ENCODE assay signal across 33 cellular contexts in the genomic region with DNA sequence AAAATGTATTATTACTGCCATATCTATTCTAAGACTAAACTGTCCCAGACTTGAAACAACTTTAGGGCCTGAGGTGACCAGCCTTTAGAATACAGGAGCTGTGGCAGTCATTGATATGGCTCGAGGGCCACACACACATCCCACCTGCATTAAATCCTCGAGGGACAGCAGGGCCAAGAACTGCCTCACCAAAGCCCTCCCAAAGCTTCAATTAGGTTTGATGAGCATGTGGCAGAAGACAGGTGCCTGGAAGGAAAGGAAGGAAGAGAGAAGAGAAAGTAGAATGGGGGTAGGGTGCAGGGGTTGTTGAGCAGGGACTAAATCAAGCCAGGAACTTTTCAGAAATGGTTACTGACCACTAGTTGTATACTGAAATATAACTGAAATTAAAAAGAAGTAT.
"Had no signal": no experiment of that assay in that cellular context is flagged by ENCODE, and none has a peak within 500 bp of the region (broad histone marks: within the 10 kb centered on the region; RNA-seq: fewer than 3 reads in every experiment).

No MANE protein-coding gene starts in this region.

- H3K36me3 ChIP-seq: brain microvascular endothelial cell, heart left ventricle, pancreas, sigmoid colon, suprapubic skin, tibial artery, upper lobe of right lung had no signal

- H3K27me3 ChIP-seq: brain microvascular endothelial cell, heart left ventricle, pancreas, sigmoid colon, suprapubic skin, tibial artery, upper lobe of right lung had no signal

- H3K9me3 ChIP-seq: heart left ventricle, pancreas, psoas muscle, sigmoid colon, suprapubic skin, tibial artery, upper lobe of right lung had no signal

- H3K4me1 Mint-ChIP-seq: activated CD4-positive, alpha-beta memory T cell treated with anti-CD3 and anti-CD28 coated beads, Interleukin-2, amount 10 ng/mL, durations not matched to agents 7 days and 5 days; immature natural killer cell; neural crest cell had no signal

- H3K9me3 Mint-ChIP-seq: activated CD4-positive, alpha-beta memory T cell treated with anti-CD3 and anti-CD28 coated beads, Interleukin-2, amount 10 ng/mL, durations not matched to agents 7 days and 5 days; activated CD4-positive, alpha-beta T cell treated with anti-CD3 and anti-CD28 coated beads, Interleukin-2, amount 10 ng/mL, durations not matched to agents 7 days and 5 days; activated T-cell treated with anti-CD3 and anti-CD28 coated beads, Interleukin-2, amount 50 U/mL, for 24 hours; immature natural killer cell; mesothelial cell of epicardium; naive thymus-derived CD8-positive, alpha-beta T cell; neural crest cell had no signal

- H3K27me3 Mint-ChIP-seq: activated CD4-positive, alpha-beta memory T cell treated with anti-CD3 and anti-CD28 coated beads, Interleukin-2, amount 10 ng/mL, durations not matched to agents 7 days and 5 days; activated CD4-positive, alpha-beta T cell treated with anti-CD3 and anti-CD28 coated beads, Interleukin-2, amount 10 ng/mL, durations not matched to agents 7 days and 5 days; activated T-cell treated with anti-CD3 and anti-CD28 coated beads, Interleukin-2, amount 50 U/mL, for 24 hours; naive thymus-derived CD8-positive, alpha-beta T cell had no signal

- H3K4me3 ChIP-seq: coronary artery, heart left ventricle, pancreas, psoas muscle, sigmoid colon, suprapubic skin, tibial artery, upper lobe of right lung had no signal

- ATAC-seq: esophagus mucosa; heart left ventricle; left colon; naive thymus-derived CD8-positive, alpha-beta T cell; pancreas; psoas muscle; upper lobe of right lung had no signal

- H3K27ac Mint-ChIP-seq: activated CD4-positive, alpha-beta memory T cell treated with anti-CD3 and anti-CD28 coated beads, Interleukin-2, amount 10 ng/mL, durations not matched to agents 7 days and 5 days; activated CD4-positive, alpha-beta T cell treated with anti-CD3 and anti-CD28 coated beads, Interleukin-2, amount 10 ng/mL, durations not matched to agents 7 days and 5 days; activated T-cell treated with anti-CD3 and anti-CD28 coated beads, Interleukin-2, amount 50 U/mL, for 24 hours; mesothelial cell of epicardium had no signal

- H3K4me3 Mint-ChIP-seq: activated CD4-positive, alpha-beta memory T cell treated with anti-CD3 and anti-CD28 coated beads, Interleukin-2, amount 10 ng/mL, durations not matched to agents 7 days and 5 days; activated CD4-positive, alpha-beta T cell treated with anti-CD3 and anti-CD28 coated beads, Interleukin-2, amount 10 ng/mL, durations not matched to agents 7 days and 5 days; activated T-cell treated with anti-CD3 and anti-CD28 coated beads, Interleukin-2, amount 50 U/mL, for 24 hours; immature natural killer cell; mesothelial cell of epicardium; naive thymus-derived CD8-positive, alpha-beta T cell; neural crest cell had no signal

- DNase-seq: activated CD4-positive, alpha-beta memory T cell treated with anti-CD3 and anti-CD28 coated beads, Interleukin-2, amount 10 ng/mL, durations not matched to agents 7 days and 5 days; activated CD4-positive, alpha-beta T cell treated with anti-CD3 and anti-CD28 coated beads for 1 hour; activated CD4-positive, alpha-beta T cell treated with anti-CD3 and anti-CD28 coated beads, Interleukin-2, amount 10 ng/mL, durations not matched to agents 7 days and 5 days; activated CD8-positive, alpha-beta memory T cell treated with anti-CD3 and anti-CD28 coated beads, Interleukin-2, amount 50 U/mL, for 48 hours; activated gamma-delta T cell; activated naive CD4-positive, alpha-beta T cell treated with anti-CD3 and anti-CD28 coated beads, Interleukin-2, amount 50 U/mL, for 16 hours; activated T-cell treated with anti-CD3 and anti-CD28 coated beads, Interleukin-2, amount 50 U/mL, for 24 hours; amniotic stem cell; brain microvascular endothelial cell; foreskin fibroblast; heart left ventricle; hypothalamus; immature natural killer cell; kidney; left colon; naive thymus-derived CD8-positive, alpha-beta T cell; nucleus accumbens; pancreas; psoas muscle; sigmoid colon; small intestine; stimulated activated CD4-positive, alpha-beta T cell treated with anti-CD3 and anti-CD28 coated beads, Interleukin-1b, Interleukin-23, amount 100 ng/mL, for 48 hours; stimulated activated CD4-positive, alpha-beta T cell treated with anti-CD3 and anti-CD28 coated beads, Interleukin-4, amount 100 ng/mL, for 4 hours; stimulated activated CD8-positive, alpha-beta memory T cell treated with anti-CD3 and anti-CD28 coated beads, Interleukin-4, amount 100 ng/mL, for 48 hours; stimulated activated naive CD4-positive, alpha-beta T cell; T-helper 9 cell; tibial artery; upper lobe of right lung had no signal

- H3K36me3 Mint-ChIP-seq: mesothelial cell of epicardium; naive thymus-derived CD8-positive, alpha-beta T cell had no signal

- H3K4me1 ChIP-seq: heart left ventricle, pancreas, psoas muscle, sigmoid colon, suprapubic skin, upper lobe of right lung had no signal

- H3K27ac ChIP-seq: brain microvascular endothelial cell, coronary artery, heart left ventricle, pancreas, psoas muscle, sigmoid colon, suprapubic skin, tibial artery, upper lobe of right lung had no signal
